1 cellular context compared by ENCODE assay signal in genomic region chr3:153051427-153052095, GRCh38.
TF ChIP-seq lines count a peak whose summit lies in the region.

No MANE protein-coding gene starts in this region.

TF ChIP-seq in K562, 482 proteins besides CTCF, POLR2A, EP300 and RAD21 (continued from another document and continues in another):
- no peak for TF ChIP-seq DEAF1 (CRISPR knock-in tag; IDR thresholded peaks at IDR 0.05)
- no peak for TF ChIP-seq PATZ1 (CRISPR knock-in tag; IDR thresholded peaks at IDR 0.05; ENCODE audit: borderline replicate concordance)
- TF ChIP-seq HNRNPUL1 (IDR thresholded peaks at IDR 0.05; ENCODE audit: low read length): no peak
- TF ChIP-seq ZZZ3 (IDR thresholded peaks at IDR 0.05): no peak
- no peak for TF ChIP-seq ZBTB5 (IDR thresholded peaks at IDR 0.05)
- no peak for TF ChIP-seq NFIX (CRISPR knock-in tag; IDR thresholded peaks at IDR 0.05; ENCODE audit: low read depth)
- 0 out of 2 replicates have a peak, but pooled peaks have one; percentile 42 for TF ChIP-seq ZEB2 (IDR thresholded peaks at IDR 0.05)
- no peak for TF ChIP-seq ZKSCAN8 (CRISPR knock-in tag; IDR thresholded peaks at IDR 0.05)
- no peak for TF ChIP-seq IRF1 (CRISPR knock-in tag; IDR thresholded peaks at IDR 0.05; ENCODE audit: borderline replicate concordance)
- TF ChIP-seq RFX1 (IDR thresholded peaks at IDR 0.05): no peak
- TF ChIP-seq POLR3G (IDR thresholded peaks at IDR 0.05; ENCODE audit: extremely low read depth, insufficient read length, insufficient replicate concordance): no peak
- TF ChIP-seq YBX1 (IDR thresholded peaks at IDR 0.05): no peak
- no peak for TF ChIP-seq ZNF133 (CRISPR knock-in tag; IDR thresholded peaks at IDR 0.05)
- TF ChIP-seq BRCA1 (IDR thresholded peaks at IDR 0.05): no peak
- no peak for TF ChIP-seq BRCA1 (CRISPR knock-in tag; IDR thresholded peaks at IDR 0.05)
- no peak for TF ChIP-seq CREB3 (tag; conservative IDR thresholded peaks at IDR 0.05; ENCODE audit: low read depth)
- no peak for TF ChIP-seq THRA (IDR thresholded peaks at IDR 0.05)
- no peak for TF ChIP-seq AFF4 (CRISPR knock-in tag; IDR thresholded peaks at IDR 0.05)
- no peak for TF ChIP-seq ZBTB26 (CRISPR knock-in tag; IDR thresholded peaks at IDR 0.05)
- no peak for TF ChIP-seq CLOCK (CRISPR knock-in tag; IDR thresholded peaks at IDR 0.05; ENCODE audit: borderline replicate concordance)
- peak; percentile 81 for TF ChIP-seq SMARCE1 (IDR thresholded peaks at IDR 0.05)
- TF ChIP-seq JUN (IDR thresholded peaks at IDR 0.05; ENCODE audit: borderline replicate concordance, low read depth, low read length): peak; percentile 86
- no peak for TF ChIP-seq JUN (CRISPR knock-in tag; IDR thresholded peaks at IDR 0.05; ENCODE audit: borderline replicate concordance)
- no peak for TF ChIP-seq ZBTB9 (CRISPR knock-in tag; IDR thresholded peaks at IDR 0.05)
- no peak; the same call in 1 of the 2 replicates for TF ChIP-seq GATAD2B (IDR thresholded peaks at IDR 0.05; ENCODE audit: borderline replicate concordance)
- TF ChIP-seq E2F4 (CRISPR knock-in tag; IDR thresholded peaks at IDR 0.05; ENCODE audit: low read depth): no peak
- TF ChIP-seq MLLT1 (IDR thresholded peaks at IDR 0.05): no peak
- no peak for TF ChIP-seq CGGBP1 (CRISPR knock-in tag; IDR thresholded peaks at IDR 0.05)
- no peak for TF ChIP-seq RBM17 (IDR thresholded peaks at IDR 0.05; ENCODE audit: borderline replicate concordance, low read depth, low read length)
- TF ChIP-seq KAT7 (CRISPR knock-in tag; IDR thresholded peaks at IDR 0.05; ENCODE audit: borderline replicate concordance): no peak; the same call in 1 of the 2 replicates
- TF ChIP-seq JUND (IDR thresholded peaks at IDR 0.05; ENCODE audit: borderline replicate concordance, low read depth, low read length): peak; percentile 96
- TF ChIP-seq JUND (tag; IDR thresholded peaks at IDR 0.05; ENCODE audit: borderline replicate concordance, low read depth, low read length): peak; percentile 94; the same call in 2 of the 3 replicates
